In genomic region chr11:123587044-123587443, GRCh38 we compare ENCODE assay signal across 1 cellular context.
TF ChIP-seq lines count a peak whose summit lies in the region.

No MANE protein-coding gene starts in this region.

TF ChIP-seq in GM23338, 12 proteins besides CTCF, POLR2A, EP300 and RAD21 (continued from another document):
- TF ChIP-seq, protein P1, sequence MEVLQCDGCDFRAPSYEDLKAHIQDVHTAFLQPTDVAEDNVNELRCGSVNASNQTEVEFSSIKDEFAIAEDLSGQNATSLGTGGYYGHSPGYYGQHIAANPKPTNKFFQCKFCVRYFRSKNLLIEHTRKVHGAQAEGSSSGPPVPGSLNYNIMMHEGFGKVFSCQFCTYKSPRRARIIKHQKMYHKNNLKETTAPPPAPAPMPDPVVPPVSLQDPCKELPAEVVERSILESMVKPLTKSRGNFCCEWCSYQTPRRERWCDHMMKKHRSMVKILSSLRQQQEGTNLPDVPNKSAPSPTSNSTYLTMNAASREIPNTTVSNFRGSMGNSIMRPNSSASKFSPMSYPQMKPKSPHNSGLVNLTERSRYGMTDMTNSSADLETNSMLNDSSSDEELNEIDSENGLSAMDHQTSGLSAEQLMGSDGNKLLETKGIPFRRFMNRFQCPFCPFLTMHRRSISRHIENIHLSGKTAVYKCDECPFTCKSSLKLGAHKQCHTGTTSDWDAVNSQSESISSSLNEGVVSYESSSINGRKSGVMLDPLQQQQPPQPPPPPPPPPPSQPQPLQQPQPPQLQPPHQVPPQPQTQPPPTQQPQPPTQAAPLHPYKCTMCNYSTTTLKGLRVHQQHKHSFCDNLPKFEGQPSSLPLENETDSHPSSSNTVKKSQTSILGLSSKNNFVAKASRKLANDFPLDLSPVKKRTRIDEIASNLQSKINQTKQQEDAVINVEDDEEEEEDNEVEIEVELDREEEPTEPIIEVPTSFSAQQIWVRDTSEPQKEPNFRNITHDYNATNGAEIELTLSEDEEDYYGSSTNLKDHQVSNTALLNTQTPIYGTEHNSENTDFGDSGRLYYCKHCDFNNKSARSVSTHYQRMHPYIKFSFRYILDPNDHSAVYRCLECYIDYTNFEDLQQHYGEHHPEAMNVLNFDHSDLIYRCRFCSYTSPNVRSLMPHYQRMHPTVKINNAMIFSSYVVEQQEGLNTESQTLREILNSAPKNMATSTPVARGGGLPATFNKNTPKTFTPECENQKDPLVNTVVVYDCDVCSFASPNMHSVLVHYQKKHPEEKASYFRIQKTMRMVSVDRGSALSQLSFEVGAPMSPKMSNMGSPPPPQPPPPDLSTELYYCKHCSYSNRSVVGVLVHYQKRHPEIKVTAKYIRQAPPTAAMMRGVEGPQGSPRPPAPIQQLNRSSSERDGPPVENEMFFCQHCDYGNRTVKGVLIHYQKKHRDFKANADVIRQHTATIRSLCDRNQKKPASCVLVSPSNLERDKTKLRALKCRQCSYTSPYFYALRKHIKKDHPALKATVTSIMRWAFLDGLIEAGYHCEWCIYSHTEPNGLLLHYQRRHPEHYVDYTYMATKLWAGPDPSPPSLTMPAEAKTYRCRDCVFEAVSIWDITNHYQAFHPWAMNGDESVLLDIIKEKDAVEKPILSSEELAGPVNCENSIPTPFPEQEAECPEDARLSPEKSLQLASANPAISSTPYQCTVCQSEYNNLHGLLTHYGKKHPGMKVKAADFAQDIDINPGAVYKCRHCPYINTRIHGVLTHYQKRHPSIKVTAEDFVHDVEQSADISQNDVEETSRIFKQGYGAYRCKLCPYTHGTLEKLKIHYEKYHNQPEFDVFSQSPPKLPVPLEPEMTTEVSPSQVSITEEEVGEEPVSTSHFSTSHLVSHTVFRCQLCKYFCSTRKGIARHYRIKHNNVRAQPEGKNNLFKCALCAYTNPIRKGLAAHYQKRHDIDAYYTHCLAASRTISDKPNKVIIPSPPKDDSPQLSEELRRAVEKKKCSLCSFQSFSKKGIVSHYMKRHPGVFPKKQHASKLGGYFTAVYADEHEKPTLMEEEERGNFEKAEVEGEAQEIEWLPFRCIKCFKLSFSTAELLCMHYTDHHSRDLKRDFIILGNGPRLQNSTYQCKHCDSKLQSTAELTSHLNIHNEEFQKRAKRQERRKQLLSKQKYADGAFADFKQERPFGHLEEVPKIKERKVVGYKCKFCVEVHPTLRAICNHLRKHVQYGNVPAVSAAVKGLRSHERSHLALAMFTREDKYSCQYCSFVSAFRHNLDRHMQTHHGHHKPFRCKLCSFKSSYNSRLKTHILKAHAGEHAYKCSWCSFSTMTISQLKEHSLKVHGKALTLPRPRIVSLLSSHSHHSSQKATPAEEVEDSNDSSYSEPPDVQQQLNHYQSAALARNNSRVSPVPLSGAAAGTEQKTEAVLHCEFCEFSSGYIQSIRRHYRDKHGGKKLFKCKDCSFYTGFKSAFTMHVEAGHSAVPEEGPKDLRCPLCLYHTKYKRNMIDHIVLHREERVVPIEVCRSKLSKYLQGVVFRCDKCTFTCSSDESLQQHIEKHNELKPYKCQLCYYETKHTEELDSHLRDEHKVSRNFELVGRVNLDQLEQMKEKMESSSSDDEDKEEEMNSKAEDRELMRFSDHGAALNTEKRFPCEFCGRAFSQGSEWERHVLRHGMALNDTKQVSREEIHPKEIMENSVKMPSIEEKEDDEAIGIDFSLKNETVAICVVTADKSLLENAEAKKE (CRISPR knock-in tag; IDR thresholded peaks at IDR 0.05): no peak
- TF ChIP-seq EZH2 (IDR thresholded peaks at IDR 0.05; ENCODE audit: low read depth, unreplicated experiment) (no peak), NANOG (IDR thresholded peaks at IDR 0.05; ENCODE audit: borderline replicate concordance) (no peak), STAT1 (IDR thresholded peaks at IDR 0.05; ENCODE audit: unreplicated experiment) (no peak), JUNB (IDR thresholded peaks at IDR 0.05; ENCODE audit: unreplicated experiment) (no peak), CREB1 (CRISPR knock-in tag; IDR thresholded peaks at IDR 0.05; ENCODE audit: low read depth) (no peak), ZNF114 (CRISPR knock-in tag; IDR thresholded peaks at IDR 0.05) (no peak), POLR2AphosphoS5 (IDR thresholded peaks at IDR 0.05; ENCODE audit: low read depth) (no peak), EZH2phosphoT487 (IDR thresholded peaks at IDR 0.05; ENCODE audit: unreplicated experiment) (no peak)
